In genomic region chr1:1246601-1247340, GRCh38 we compare ENCODE assay signal across 1 cellular context.
TF ChIP-seq lines count a peak whose summit lies in the region.

Gene C1QTNF12, minus strand, starts transcription at chr1:1246722. Its CDS starts 32 bp downstream, at chr1:1246690.

TF ChIP-seq in H1, 55 proteins besides CTCF, POLR2A, EP300 and RAD21:
- TF ChIP-seq YY1 (IDR thresholded peaks at IDR 0.05; ENCODE audit: low read depth, low read length), result no peak
- no peak for TF ChIP-seq CHD2 (IDR thresholded peaks at IDR 0.05; ENCODE audit: low read length)
- TF ChIP-seq BCL11A (IDR thresholded peaks at IDR 0.05; ENCODE audit: low read depth in 2 of 2, low read length in 2 of 2), result no peak
- TF ChIP-seq HDAC6 (IDR thresholded peaks at IDR 0.05; ENCODE audit: low read depth, low read length), result no peak
- TF ChIP-seq NRF1 (IDR thresholded peaks at IDR 0.05; ENCODE audit: low read depth, low read length), result no peak
- peak; percentile 68 for TF ChIP-seq MAX (IDR thresholded peaks at IDR 0.05)
- no peak for TF ChIP-seq ASH2L (IDR thresholded peaks at IDR 0.05; ENCODE audit: low read length)
- TF ChIP-seq SP4 (IDR thresholded peaks at IDR 0.05; ENCODE audit: low read length), result no peak
- peak; percentile 68 for TF ChIP-seq GABPA (IDR thresholded peaks at IDR 0.05; ENCODE audit: borderline replicate concordance, insufficient read depth, low read length)
- no peak for TF ChIP-seq SRF (IDR thresholded peaks at IDR 0.05; ENCODE audit: low read depth, low read length)
- no peak for TF ChIP-seq E2F6 (IDR thresholded peaks at IDR 0.05)
- TF ChIP-seq CHD7 (IDR thresholded peaks at IDR 0.05; ENCODE audit: insufficient replicate concordance, low read length), result no peak
- no peak for TF ChIP-seq EGR1 (IDR thresholded peaks at IDR 0.05; ENCODE audit: borderline replicate concordance, low read depth, low read length)
- no peak for TF ChIP-seq POLR2AphosphoS5 (IDR thresholded peaks at IDR 0.05; ENCODE audit: low read depth, low read length)
- no peak for TF ChIP-seq ZNF274 (IDR thresholded peaks at IDR 0.05; ENCODE audit: borderline replicate concordance, extremely low read depth, low read length)
- no peak for TF ChIP-seq TCF12 (IDR thresholded peaks at IDR 0.05; ENCODE audit: low read depth, low read length)
- TF ChIP-seq MAFK (IDR thresholded peaks at IDR 0.05; ENCODE audit: low read depth, low read length), result no peak
